Comparison of ENCODE assay signal across 22 cellular contexts in the genomic region with DNA sequence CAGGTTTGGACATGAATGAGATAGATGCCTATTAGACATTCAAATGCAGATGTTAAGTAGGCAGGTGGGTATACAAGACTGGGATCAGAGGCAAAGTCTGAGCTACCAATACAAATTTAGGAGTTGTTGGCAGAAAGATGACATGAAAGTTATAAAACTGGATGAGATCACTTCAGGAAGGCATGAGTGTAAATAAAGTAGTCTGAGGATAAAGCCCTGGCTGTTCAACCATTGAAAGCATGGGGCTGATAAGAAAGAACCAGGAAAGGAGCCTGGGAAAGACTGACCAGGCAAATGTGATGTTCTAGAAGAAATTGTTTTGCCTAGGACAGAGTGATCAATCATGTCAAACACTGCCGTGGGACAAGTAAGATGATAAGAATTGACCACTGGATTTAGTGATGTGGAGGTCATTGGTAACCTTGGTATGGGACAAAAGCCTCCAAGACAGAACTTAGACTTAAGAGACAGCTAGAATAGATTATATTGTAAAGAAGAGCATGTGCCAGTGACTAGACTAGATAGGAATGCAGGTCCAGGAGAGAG.
"Had no signal": no experiment of that assay in that cellular context is flagged by ENCODE, and none has a peak within 500 bp of the region (broad histone marks: within the 10 kb centered on the region; RNA-seq: fewer than 3 reads in every experiment).

No MANE protein-coding gene starts in this region.

- H3K4me3 ChIP-seq: lower lobe of right lung, upper lobe of left lung had no signal

- H3K27me3 ChIP-seq: upper lobe of left lung had no signal

- H3K27ac ChIP-seq: lower lobe of right lung, upper lobe of left lung had no signal

- H3K36me3 ChIP-seq: lower lobe of right lung, upper lobe of left lung had no signal

- H3K9me3 ChIP-seq: lower lobe of right lung, upper lobe of left lung had no signal

- FAIRE-seq: frontal cortex had no signal

- H3K4me1 ChIP-seq: lower lobe of right lung, upper lobe of left lung had no signal

- DNase-seq: activated CD4-positive, alpha-beta memory T cell treated with anti-CD3 and anti-CD28 coated beads for 36 hours; activated CD4-positive, alpha-beta T cell treated with anti-CD3 and anti-CD28 coated beads for 4 hours; activated CD4-positive, CD25-positive, alpha-beta regulatory T cell; activated naive CD4-positive, alpha-beta T cell treated with Interleukin-2 at 50 U/mL for 16 hours; activated naive CD8-positive, alpha-beta T cell treated with anti-CD3 and anti-CD28 coated beads, Interleukin-2, amount 10 ng/mL, durations not matched to agents 7 days and 5 days; activated T-cell treated with anti-CD3 and anti-CD28 coated beads, Interleukin-2, amount 50 U/mL, for 48 hours; amygdala; cerebellar nuclear complex; effector CD4-positive, alpha-beta T cell; erythroblast; glutamatergic neuron; hypothalamus; islet precursor cell; lower lobe of right lung; naive thymus-derived CD4-positive, alpha-beta T cell; occipital lobe; retina; stimulated activated CD4-positive, alpha-beta T cell treated with anti-CD3 and anti-CD28 coated beads, Interleukin-4, amount 100 ng/mL, for 4 hours; stimulated activated naive CD8-positive, alpha-beta T cell treated with anti-CD3 and anti-CD28 coated beads, Interleukin-15, Interleukin-2, amounts not matched to agents 100 U/mL and 50 U/mL, for 24 hours; T-helper 17 cell; upper lobe of left lung had no signal
